Comparison of ENCODE assay signal across 25 cellular contexts in genomic region chr1:105544475-105544874, GRCh38.
DNase-seq lines count a peak whose midpoint lies in the region; ATAC-seq and TF ChIP-seq lines count a peak whose summit lies in the region.
"Had no signal": no experiment of that assay in that cellular context is flagged by ENCODE, and none has a peak within 500 bp of the region (broad histone marks: within the 10 kb centered on the region; RNA-seq: fewer than 3 reads in every experiment).

No MANE protein-coding gene starts in this region.

- H3K27me3 ChIP-seq in mammary epithelial cell (ENCODE audit: insufficient read depth, low read length) (no peaks in the 10 kb centered on the region), prostate gland (replicated peaks; ENCODE audit: insufficient read depth) (no peaks in the 10 kb centered on the region)
- H3K27me3 ChIP-seq: neural progenitor cell had no signal

- H3K4me3 ChIP-seq in mammary epithelial cell (replicated peaks in 1 of 3; ENCODE audit: insufficient read depth in 1 of 3, low read depth in 2 of 3, low read length in 3 of 3) (no peak overlapping the region), prostate gland (no peak overlapping the region)
- H3K4me3 ChIP-seq: K562, lower lobe of right lung, neural progenitor cell, psoas muscle, smooth muscle cell, thoracic aorta had no signal

- intact Hi-C loops in mammary epithelial cell (cut with micrococcal nuclease) (no loop called here), posterior cingulate gyrus (cut with DNase I) (no loop called here), prostate gland (cut with DNase I) (no loop called here)

- WGBS in mammary epithelial cell (ENCODE audit: low coverage, missing lambda C conversion rate) = 20% methylated on average over 1 of the region's 1 CpG
- 95% methylated on average over 1 of the region's 1 CpG for WGBS in prostate gland

- H3K27ac ChIP-seq in mammary epithelial cell (ENCODE audit: insufficient read depth, low read depth, low read length) (peak overlapping the region; percentile 20), prostate gland (no peak overlapping the region)
- H3K27ac ChIP-seq: lower lobe of right lung, neural progenitor cell, psoas muscle, thoracic aorta had no signal

- CTCF ChIA-PET in mammary epithelial cell (lab: Charles Lee; ENCODE audit: low non-redundant PET) = no interaction called here

- in situ Hi-C loops in mammary epithelial cell (cut with MboI; ENCODE audit: low sequenced_read_pairs in 2 of 2) = no loop called here

- DNase-seq in ELR (ENCODE audit: low read depth) (peak; percentile 71), HT1080 (ENCODE audit: low read depth) (peak; percentile 83), mammary epithelial cell (peak; percentile 0), kidney tubule cell (ENCODE audit: low spot score) (peak; percentile 69), posterior cingulate gyrus (no peak), prostate gland (ENCODE audit: low spot score) (no peak)
- no peak for DNase-seq in activated CD8-positive, alpha-beta memory T cell treated with anti-CD3 and anti-CD28 coated beads, Interleukin-2, amount 50 U/mL, for 48 hours
- DNase-seq: activated CD4-positive, CD25-positive, alpha-beta regulatory T cell treated with anti-CD3 and anti-CD28 coated beads, Interleukin-2, amount 50 U/mL, for 72 hours; activated CD8-positive, alpha-beta memory T cell treated with anti-CD3 and anti-CD28 coated beads for 24 hours; activated naive CD4-positive, alpha-beta T cell treated with Interleukin-2 at 50 U/mL for 16 hours; activated T-cell treated with anti-CD3 and anti-CD28 coated beads, Interleukin-2, amount 50 U/mL, for 4 hours; anterior cingulate cortex; CD4-positive, CD25-positive, alpha-beta regulatory T cell; cerebellar nuclear complex; DMS 273 treated with DMSO at 0.1 percent for 48 hours; lower lobe of right lung; NCI-H2171; NCI-H526 treated with DMSO at 0.1 percent for 48 hours; psoas muscle; stimulated activated naive B cell treated with anti-CD40 and anti-IgM and Interleukin-4, amounts not matched to agents 10 μg/mL and 1 μg/mL and 100 μg/mL, for 72 hours had no signal

- H3K36me3 ChIP-seq in mammary epithelial cell (ENCODE audit: insufficient read depth, low read length) (no peaks in the 10 kb centered on the region), prostate gland (no peaks in the 10 kb centered on the region)
- H3K36me3 ChIP-seq: lower lobe of right lung, neural progenitor cell, thoracic aorta had no signal

- no peak for TF ChIP-seq CTCF in mammary epithelial cell (conservative IDR thresholded peaks at IDR 0.05 in 1 of 2, IDR thresholded peaks at IDR 0.05 in 1 of 2; ENCODE audit: extremely low read depth in 1 of 2, insufficient read depth in 1 of 2, low read depth in 1 of 2, low read length in 2 of 2)
- no peak for TF ChIP-seq CTCF in prostate gland (IDR thresholded peaks at IDR 0.05)

- no peak for ATAC-seq in GM21367 (IDR thresholded peaks at IDR 0.05; ENCODE audit: unreplicated experiment)
- ATAC-seq: activated T-cell treated with anti-CD3 and anti-CD28 coated beads, Interleukin-2, amount 50 U/mL, for 4 hours; K562; lower lobe of right lung; psoas muscle; stimulated activated naive B cell treated with anti-CD40 and anti-IgM and Interleukin-4, amounts not matched to agents 10 μg/mL and 1 μg/mL and 100 μg/mL, for 72 hours had no signal

- BruUV-seq in mammary epithelial cell (replicated peaks; lab: Mats Ljungman, UMichigan) = no TSS peak

- H3K9ac ChIP-seq in mammary epithelial cell (ENCODE audit: insufficient read depth, low read length) = no peak overlapping the region
- H3K9ac ChIP-seq: neural progenitor cell had no signal

- no peak for TF ChIP-seq POLR2A in prostate gland (IDR thresholded peaks at IDR 0.05)

- no peaks in the 10 kb centered on the region for H3K79me2 ChIP-seq in mammary epithelial cell (ENCODE audit: insufficient read depth, low read length)

- H2AFZ ChIP-seq in mammary epithelial cell (ENCODE audit: low read depth, low read length) = peak overlapping the region; percentile 42
- H2AFZ ChIP-seq: neural progenitor cell had no signal

- H3K9me3 ChIP-seq in mammary epithelial cell (replicated peaks; ENCODE audit: insufficient read depth, low read length) (peaks cover 2% of the 10 kb centered on the region), prostate gland (no peaks in the 10 kb centered on the region)
- H3K9me3 ChIP-seq: lower lobe of right lung, psoas muscle, thoracic aorta had no signal

- H4K20me1 ChIP-seq in mammary epithelial cell (ENCODE audit: insufficient read depth, low read length) = no peaks in the 10 kb centered on the region

- no peaks in the 10 kb centered on the region for H3K4me1 ChIP-seq in mammary epithelial cell (ENCODE audit: insufficient read depth, low read length)
- no peaks in the 10 kb centered on the region for H3K4me1 ChIP-seq in prostate gland (replicated peaks)
- H3K4me1 ChIP-seq: lower lobe of right lung, neural progenitor cell, psoas muscle had no signal

- dilution Hi-C loops in mammary epithelial cell (cut with HindIII; ENCODE audit: low sequenced_read_pairs) = no loop called here

- peak overlapping the region; percentile 6 for H3K4me2 ChIP-seq in mammary epithelial cell (ENCODE audit: insufficient read depth, low read depth, low read length)
- H3K4me2 ChIP-seq: neural progenitor cell, smooth muscle cell had no signal

Comparison
In these comparisons a context has a peak if more than half of its experiments do, and no peak if none do; other contexts are left out.
1. DNase-seq: peak in ELR (single experiment), HT1080 (single experiment), mammary epithelial cell (single experiment) and kidney tubule cell (single experiment); none in posterior cingulate gyrus (0 of 10), activated CD8-positive, alpha-beta memory T cell treated with anti-CD3 and anti-CD28 coated beads, Interleukin-2, amount 50 U/mL, for 48 hours (single experiment) and prostate gland (single experiment).